In genomic region chr15:65533057-65533752, GRCh38 we compare ENCODE assay signal across 2 cellular contexts.
TF ChIP-seq lines count a peak whose summit lies in the region.

No MANE protein-coding gene starts in this region.

TF ChIP-seq in HEK293T, 16 proteins besides CTCF, POLR2A, EP300 and RAD21 (continued from another document):
- TF ChIP-seq PKNOX1 (IDR thresholded peaks at IDR 0.05) (peak; percentile 85), ZNF384 (IDR thresholded peaks at IDR 0.05) (peak; percentile 79; the same call in 1 of the 2 replicates), FOXM1 (IDR thresholded peaks at IDR 0.05; ENCODE audit: borderline replicate concordance) (no peak)

TF ChIP-seq in HepG2, 621 proteins besides CTCF, POLR2A, EP300 and RAD21 (continued from another document):
- TF ChIP-seq SIX1 (CRISPR knock-in tag; IDR thresholded peaks at IDR 0.05; ENCODE audit: borderline replicate concordance): 0 out of 2 replicates have a peak, but pooled peaks have one; percentile 1
- no peak for TF ChIP-seq ZNF276 (CRISPR knock-in tag; IDR thresholded peaks at IDR 0.05; ENCODE audit: low read depth)
- TF ChIP-seq ZNF432 (CRISPR knock-in tag; IDR thresholded peaks at IDR 0.05; ENCODE audit: borderline replicate concordance): no peak
- 0 out of 2 replicates have a peak, but pooled peaks have one; percentile 1 for TF ChIP-seq ZBTB43 (CRISPR knock-in tag; conservative IDR thresholded peaks at IDR 0.05)
- no peak for TF ChIP-seq ZNF281 (CRISPR knock-in tag; IDR thresholded peaks at IDR 0.05; ENCODE audit: borderline replicate concordance)
- no peak for TF ChIP-seq ZNF44 (CRISPR knock-in tag; IDR thresholded peaks at IDR 0.05)
- TF ChIP-seq ZNF850 (CRISPR knock-in tag; conservative IDR thresholded peaks at IDR 0.05): no peak
- no peak for TF ChIP-seq GTF2F1 (IDR thresholded peaks at IDR 0.05; ENCODE audit: low read length)
- TF ChIP-seq MTF2 (CRISPR knock-in tag; IDR thresholded peaks at IDR 0.05; ENCODE audit: borderline replicate concordance): no peak
- TF ChIP-seq GTF3A (CRISPR knock-in tag; conservative IDR thresholded peaks at IDR 0.05): no peak
- TF ChIP-seq KDM5B (CRISPR knock-in tag; IDR thresholded peaks at IDR 0.05; ENCODE audit: borderline replicate concordance): no peak
- TF ChIP-seq MED13 (CRISPR knock-in tag; IDR thresholded peaks at IDR 0.05): no peak
- no peak for TF ChIP-seq TEF (CRISPR knock-in tag; IDR thresholded peaks at IDR 0.05)
- no peak for TF ChIP-seq ZNF33B (CRISPR knock-in tag; IDR thresholded peaks at IDR 0.05)
